ENCODE assay signal across 1 cellular context in the genomic region with DNA sequence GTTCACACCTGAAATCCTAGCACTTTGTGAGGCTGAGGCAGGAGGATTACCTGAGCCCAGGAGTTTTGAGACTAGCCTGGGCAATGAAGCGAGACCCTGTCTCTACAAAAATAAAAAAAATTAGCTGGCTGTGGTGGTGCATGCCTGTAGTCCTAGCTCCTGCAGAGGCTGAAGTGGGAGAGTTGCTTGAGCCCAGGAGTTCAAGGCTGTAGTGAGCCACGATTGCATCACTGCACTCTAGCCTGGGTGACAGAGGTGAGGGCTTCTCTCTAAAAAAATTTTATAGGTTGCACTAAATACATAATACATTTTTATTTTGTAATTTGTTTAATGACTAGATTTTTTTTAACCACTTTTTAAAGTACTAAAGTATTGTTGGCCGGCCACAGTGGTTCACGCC.
TF ChIP-seq lines count a peak whose summit lies in the region.

No MANE protein-coding gene starts in this region.

TF ChIP-seq in GM12878, 131 proteins besides CTCF, POLR2A, EP300 and RAD21:
- TF ChIP-seq SREBF2 (IDR thresholded peaks at IDR 0.05; ENCODE audit: low read length) (no peak), NR2C1 (IDR thresholded peaks at IDR 0.05) (no peak), TAF1 (IDR thresholded peaks at IDR 0.05; ENCODE audit: borderline replicate concordance, low read depth, low read length) (no peak), FOXK2 (IDR thresholded peaks at IDR 0.05) (no peak), TCF3 (IDR thresholded peaks at IDR 0.05; ENCODE audit: borderline replicate concordance, insufficient read depth, low read depth, low read length) (no peak), ZNF274 (IDR thresholded peaks at IDR 0.05; ENCODE audit: insufficient read depth, insufficient read length) (no peak), CBX5 (IDR thresholded peaks at IDR 0.05; ENCODE audit: low read depth) (no peak)
- TF ChIP-seq, protein P1, sequence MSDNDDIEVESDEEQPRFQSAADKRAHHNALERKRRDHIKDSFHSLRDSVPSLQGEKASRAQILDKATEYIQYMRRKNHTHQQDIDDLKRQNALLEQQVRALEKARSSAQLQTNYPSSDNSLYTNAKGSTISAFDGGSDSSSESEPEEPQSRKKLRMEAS (IDR thresholded peaks at IDR 0.05; ENCODE audit: low read depth, low read length) = no peak
- TF ChIP-seq, protein P2, sequence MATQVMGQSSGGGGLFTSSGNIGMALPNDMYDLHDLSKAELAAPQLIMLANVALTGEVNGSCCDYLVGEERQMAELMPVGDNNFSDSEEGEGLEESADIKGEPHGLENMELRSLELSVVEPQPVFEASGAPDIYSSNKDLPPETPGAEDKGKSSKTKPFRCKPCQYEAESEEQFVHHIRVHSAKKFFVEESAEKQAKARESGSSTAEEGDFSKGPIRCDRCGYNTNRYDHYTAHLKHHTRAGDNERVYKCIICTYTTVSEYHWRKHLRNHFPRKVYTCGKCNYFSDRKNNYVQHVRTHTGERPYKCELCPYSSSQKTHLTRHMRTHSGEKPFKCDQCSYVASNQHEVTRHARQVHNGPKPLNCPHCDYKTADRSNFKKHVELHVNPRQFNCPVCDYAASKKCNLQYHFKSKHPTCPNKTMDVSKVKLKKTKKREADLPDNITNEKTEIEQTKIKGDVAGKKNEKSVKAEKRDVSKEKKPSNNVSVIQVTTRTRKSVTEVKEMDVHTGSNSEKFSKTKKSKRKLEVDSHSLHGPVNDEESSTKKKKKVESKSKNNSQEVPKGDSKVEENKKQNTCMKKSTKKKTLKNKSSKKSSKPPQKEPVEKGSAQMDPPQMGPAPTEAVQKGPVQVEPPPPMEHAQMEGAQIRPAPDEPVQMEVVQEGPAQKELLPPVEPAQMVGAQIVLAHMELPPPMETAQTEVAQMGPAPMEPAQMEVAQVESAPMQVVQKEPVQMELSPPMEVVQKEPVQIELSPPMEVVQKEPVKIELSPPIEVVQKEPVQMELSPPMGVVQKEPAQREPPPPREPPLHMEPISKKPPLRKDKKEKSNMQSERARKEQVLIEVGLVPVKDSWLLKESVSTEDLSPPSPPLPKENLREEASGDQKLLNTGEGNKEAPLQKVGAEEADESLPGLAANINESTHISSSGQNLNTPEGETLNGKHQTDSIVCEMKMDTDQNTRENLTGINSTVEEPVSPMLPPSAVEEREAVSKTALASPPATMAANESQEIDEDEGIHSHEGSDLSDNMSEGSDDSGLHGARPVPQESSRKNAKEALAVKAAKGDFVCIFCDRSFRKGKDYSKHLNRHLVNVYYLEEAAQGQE (IDR thresholded peaks at IDR 0.05; ENCODE audit: low read depth, low read length) = no peak
- TF ChIP-seq, protein P3, sequence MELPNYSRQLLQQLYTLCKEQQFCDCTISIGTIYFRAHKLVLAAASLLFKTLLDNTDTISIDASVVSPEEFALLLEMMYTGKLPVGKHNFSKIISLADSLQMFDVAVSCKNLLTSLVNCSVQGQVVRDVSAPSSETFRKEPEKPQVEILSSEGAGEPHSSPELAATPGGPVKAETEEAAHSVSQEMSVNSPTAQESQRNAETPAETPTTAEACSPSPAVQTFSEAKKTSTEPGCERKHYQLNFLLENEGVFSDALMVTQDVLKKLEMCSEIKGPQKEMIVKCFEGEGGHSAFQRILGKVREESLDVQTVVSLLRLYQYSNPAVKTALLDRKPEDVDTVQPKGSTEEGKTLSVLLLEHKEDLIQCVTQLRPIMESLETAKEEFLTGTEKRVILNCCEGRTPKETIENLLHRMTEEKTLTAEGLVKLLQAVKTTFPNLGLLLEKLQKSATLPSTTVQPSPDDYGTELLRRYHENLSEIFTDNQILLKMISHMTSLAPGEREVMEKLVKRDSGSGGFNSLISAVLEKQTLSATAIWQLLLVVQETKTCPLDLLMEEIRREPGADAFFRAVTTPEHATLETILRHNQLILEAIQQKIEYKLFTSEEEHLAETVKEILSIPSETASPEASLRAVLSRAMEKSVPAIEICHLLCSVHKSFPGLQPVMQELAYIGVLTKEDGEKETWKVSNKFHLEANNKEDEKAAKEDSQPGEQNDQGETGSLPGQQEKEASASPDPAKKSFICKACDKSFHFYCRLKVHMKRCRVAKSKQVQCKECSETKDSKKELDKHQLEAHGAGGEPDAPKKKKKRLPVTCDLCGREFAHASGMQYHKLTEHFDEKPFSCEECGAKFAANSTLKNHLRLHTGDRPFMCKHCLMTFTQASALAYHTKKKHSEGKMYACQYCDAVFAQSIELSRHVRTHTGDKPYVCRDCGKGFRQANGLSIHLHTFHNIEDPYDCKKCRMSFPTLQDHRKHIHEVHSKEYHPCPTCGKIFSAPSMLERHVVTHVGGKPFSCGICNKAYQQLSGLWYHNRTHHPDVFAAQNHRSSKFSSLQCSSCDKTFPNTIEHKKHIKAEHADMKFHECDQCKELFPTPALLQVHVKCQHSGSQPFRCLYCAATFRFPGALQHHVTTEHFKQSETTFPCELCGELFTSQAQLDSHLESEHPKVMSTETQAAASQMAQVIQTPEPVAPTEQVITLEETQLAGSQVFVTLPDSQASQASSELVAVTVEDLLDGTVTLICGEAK (IDR thresholded peaks at IDR 0.05; ENCODE audit: borderline replicate concordance) = no peak
- TF ChIP-seq, protein P4, sequence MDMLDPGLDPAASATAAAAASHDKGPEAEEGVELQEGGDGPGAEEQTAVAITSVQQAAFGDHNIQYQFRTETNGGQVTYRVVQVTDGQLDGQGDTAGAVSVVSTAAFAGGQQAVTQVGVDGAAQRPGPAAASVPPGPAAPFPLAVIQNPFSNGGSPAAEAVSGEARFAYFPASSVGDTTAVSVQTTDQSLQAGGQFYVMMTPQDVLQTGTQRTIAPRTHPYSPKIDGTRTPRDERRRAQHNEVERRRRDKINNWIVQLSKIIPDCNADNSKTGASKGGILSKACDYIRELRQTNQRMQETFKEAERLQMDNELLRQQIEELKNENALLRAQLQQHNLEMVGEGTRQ (IDR thresholded peaks at IDR 0.05; ENCODE audit: borderline replicate concordance, low read depth, low read length) = no peak
- TF ChIP-seq, protein P5, sequence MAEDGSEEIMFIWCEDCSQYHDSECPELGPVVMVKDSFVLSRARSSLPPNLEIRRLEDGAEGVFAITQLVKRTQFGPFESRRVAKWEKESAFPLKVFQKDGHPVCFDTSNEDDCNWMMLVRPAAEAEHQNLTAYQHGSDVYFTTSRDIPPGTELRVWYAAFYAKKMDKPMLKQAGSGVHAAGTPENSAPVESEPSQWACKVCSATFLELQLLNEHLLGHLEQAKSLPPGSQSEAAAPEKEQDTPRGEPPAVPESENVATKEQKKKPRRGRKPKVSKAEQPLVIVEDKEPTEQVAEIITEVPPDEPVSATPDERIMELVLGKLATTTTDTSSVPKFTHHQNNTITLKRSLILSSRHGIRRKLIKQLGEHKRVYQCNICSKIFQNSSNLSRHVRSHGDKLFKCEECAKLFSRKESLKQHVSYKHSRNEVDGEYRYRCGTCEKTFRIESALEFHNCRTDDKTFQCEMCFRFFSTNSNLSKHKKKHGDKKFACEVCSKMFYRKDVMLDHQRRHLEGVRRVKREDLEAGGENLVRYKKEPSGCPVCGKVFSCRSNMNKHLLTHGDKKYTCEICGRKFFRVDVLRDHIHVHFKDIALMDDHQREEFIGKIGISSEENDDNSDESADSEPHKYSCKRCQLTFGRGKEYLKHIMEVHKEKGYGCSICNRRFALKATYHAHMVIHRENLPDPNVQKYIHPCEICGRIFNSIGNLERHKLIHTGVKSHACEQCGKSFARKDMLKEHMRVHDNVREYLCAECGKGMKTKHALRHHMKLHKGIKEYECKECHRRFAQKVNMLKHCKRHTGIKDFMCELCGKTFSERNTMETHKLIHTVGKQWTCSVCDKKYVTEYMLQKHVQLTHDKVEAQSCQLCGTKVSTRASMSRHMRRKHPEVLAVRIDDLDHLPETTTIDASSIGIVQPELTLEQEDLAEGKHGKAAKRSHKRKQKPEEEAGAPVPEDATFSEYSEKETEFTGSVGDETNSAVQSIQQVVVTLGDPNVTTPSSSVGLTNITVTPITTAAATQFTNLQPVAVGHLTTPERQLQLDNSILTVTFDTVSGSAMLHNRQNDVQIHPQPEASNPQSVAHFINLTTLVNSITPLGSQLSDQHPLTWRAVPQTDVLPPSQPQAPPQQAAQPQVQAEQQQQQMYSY (CRISPR knock-in tag; IDR thresholded peaks at IDR 0.05) = no peak
- TF ChIP-seq, protein P6, sequence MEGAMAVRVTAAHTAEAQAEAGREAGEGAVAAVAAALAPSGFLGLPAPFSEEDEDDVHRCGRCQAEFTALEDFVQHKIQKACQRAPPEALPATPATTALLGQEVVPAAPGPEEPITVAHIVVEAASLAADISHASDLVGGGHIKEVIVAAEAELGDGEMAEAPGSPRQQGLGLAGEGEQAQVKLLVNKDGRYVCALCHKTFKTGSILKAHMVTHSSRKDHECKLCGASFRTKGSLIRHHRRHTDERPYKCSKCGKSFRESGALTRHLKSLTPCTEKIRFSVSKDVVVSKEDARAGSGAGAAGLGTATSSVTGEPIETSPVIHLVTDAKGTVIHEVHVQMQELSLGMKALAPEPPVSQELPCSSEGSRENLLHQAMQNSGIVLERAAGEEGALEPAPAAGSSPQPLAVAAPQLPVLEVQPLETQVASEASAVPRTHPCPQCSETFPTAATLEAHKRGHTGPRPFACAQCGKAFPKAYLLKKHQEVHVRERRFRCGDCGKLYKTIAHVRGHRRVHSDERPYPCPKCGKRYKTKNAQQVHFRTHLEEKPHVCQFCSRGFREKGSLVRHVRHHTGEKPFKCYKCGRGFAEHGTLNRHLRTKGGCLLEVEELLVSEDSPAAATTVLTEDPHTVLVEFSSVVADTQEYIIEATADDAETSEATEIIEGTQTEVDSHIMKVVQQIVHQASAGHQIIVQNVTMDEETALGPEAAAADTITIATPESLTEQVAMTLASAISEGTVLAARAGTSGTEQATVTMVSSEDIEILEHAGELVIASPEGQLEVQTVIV (IDR thresholded peaks at IDR 0.05; ENCODE audit: borderline replicate concordance, partially characterized antibody) = no peak
- TF ChIP-seq, protein P7, sequence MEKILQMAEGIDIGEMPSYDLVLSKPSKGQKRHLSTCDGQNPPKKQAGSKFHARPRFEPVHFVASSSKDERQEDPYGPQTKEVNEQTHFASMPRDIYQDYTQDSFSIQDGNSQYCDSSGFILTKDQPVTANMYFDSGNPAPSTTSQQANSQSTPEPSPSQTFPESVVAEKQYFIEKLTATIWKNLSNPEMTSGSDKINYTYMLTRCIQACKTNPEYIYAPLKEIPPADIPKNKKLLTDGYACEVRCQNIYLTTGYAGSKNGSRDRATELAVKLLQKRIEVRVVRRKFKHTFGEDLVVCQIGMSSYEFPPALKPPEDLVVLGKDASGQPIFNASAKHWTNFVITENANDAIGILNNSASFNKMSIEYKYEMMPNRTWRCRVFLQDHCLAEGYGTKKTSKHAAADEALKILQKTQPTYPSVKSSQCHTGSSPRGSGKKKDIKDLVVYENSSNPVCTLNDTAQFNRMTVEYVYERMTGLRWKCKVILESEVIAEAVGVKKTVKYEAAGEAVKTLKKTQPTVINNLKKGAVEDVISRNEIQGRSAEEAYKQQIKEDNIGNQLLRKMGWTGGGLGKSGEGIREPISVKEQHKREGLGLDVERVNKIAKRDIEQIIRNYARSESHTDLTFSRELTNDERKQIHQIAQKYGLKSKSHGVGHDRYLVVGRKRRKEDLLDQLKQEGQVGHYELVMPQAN (conservative IDR thresholded peaks at IDR 0.05) = no peak
